ENCODE assay signal across 23 cellular contexts in genomic region chr14:60085693-60086092, GRCh38. TPM values are rescaled to one million over a fixed set of nuclear protein-coding genes. Genes with fewer than 3 reads are reported as not detected.
DNase-seq lines count a peak whose midpoint lies in the region; ATAC-seq and FAIRE-seq lines count a peak whose summit lies in the region.
"Had no signal": no experiment of that assay in that cellular context is flagged by ENCODE, and none has a peak within 500 bp of the region (broad histone marks: within the 10 kb centered on the region; RNA-seq: fewer than 3 reads in every experiment).

No MANE protein-coding gene starts in this region.

- H3K9ac ChIP-seq in mesenchymal stem cell (ENCODE audit: low read length), result peak overlapping the region; percentile 72
- H3K9ac ChIP-seq: BLaER1 treated with 17β-estradiol and CSF1 and Interleukin-3, amounts not matched to agents 10 nM and 100 nM; GM23248 had no signal

- FAIRE-seq in A204.1 (lab: Jason Lieb, UNC) (peak; percentile 55), endometrium (lab: Jason Lieb, UNC) (peak; percentile 55)
- FAIRE-seq: A549, D721Med, GM12891, GM18507, H1 had no signal

- H3K36me3 ChIP-seq in mesenchymal stem cell (ENCODE audit: control insufficient read depth in 1 of 2, insufficient read depth in 2 of 2, low read depth in 1 of 2, low read length in 2 of 2), result no peaks in the 10 kb centered on the region
- H3K36me3 ChIP-seq: BE2C; BLaER1 treated with 17β-estradiol and CSF1 and Interleukin-3, amounts not matched to agents 10 nM and 100 nM had no signal

- H3K4me1 ChIP-seq in mesenchymal stem cell (ENCODE audit: control insufficient read depth, insufficient read depth, low read depth, low read length), result no peaks in the 10 kb centered on the region

- H2BK12ac ChIP-seq in mesenchymal stem cell (ENCODE audit: low read length in 2 of 2), result no peak overlapping the region

- H2BK120ac ChIP-seq in mesenchymal stem cell (ENCODE audit: low read depth, low read length), result no peak overlapping the region

- no peak overlapping the region for H3K4ac ChIP-seq in mesenchymal stem cell (ENCODE audit: low read depth in 1 of 2, low read length in 2 of 2)

- no peak overlapping the region for H3K4me2 ChIP-seq in mesenchymal stem cell (ENCODE audit: low read length, poor library complexity, severe bottlenecking)
- H3K4me2 ChIP-seq: A549; BLaER1 treated with 17β-estradiol and CSF1 and Interleukin-3, amounts not matched to agents 10 nM and 100 nM had no signal

- no peak overlapping the region for H3K14ac ChIP-seq in mesenchymal stem cell (ENCODE audit: low read length in 2 of 2)

- no peaks in the 10 kb centered on the region for H3K9me3 ChIP-seq in mesenchymal stem cell (ENCODE audit: control insufficient read depth, low read length)
- H3K9me3 ChIP-seq: A549; BE2C; BLaER1 treated with 17β-estradiol and CSF1 and Interleukin-3, amounts not matched to agents 10 nM and 100 nM had no signal

- H4K8ac ChIP-seq in mesenchymal stem cell (ENCODE audit: low read length), result no peak overlapping the region

- H3K27ac ChIP-seq in mesenchymal stem cell (ENCODE audit: low read length, poor library complexity, severe bottlenecking), result no peak overlapping the region
- H3K27ac ChIP-seq: 22Rv1; A549; BLaER1 treated with 17β-estradiol and CSF1 and Interleukin-3, amounts not matched to agents 10 nM and 100 nM; GM23248 had no signal

- WGBS in mesenchymal stem cell, result no CpG with 5 or more reads among the region's 3 CpGs

- H3K23ac ChIP-seq in mesenchymal stem cell (ENCODE audit: low read length in 2 of 2), result no peak overlapping the region

- ATAC-seq in GM21447 (IDR thresholded peaks at IDR 0.05; ENCODE audit: unreplicated experiment), result no peak
- ATAC-seq: A549 had no signal

- H3K18ac ChIP-seq in mesenchymal stem cell (ENCODE audit: low read depth in 1 of 2, low read length in 2 of 2), result no peak overlapping the region

- H4K91ac ChIP-seq in mesenchymal stem cell (ENCODE audit: low read length), result no peak overlapping the region

- H2AK5ac ChIP-seq in mesenchymal stem cell (ENCODE audit: low read length, severe bottlenecking), result no peak overlapping the region

- H3K4me3 ChIP-seq in mesenchymal stem cell (ENCODE audit: insufficient read depth in 1 of 2, low read depth in 1 of 2, low read length in 2 of 2), result no peak overlapping the region
- H3K4me3 ChIP-seq: A549; BLaER1 treated with 17β-estradiol and CSF1 and Interleukin-3, amounts not matched to agents 10 nM and 100 nM; GM23248 had no signal

- no peak overlapping the region for H2BK5ac ChIP-seq in mesenchymal stem cell (ENCODE audit: low read depth, low read length, poor library complexity, severe bottlenecking)

- DNase-seq in mesenchymal stem cell (no peak), GM19238 (ENCODE audit: insufficient read length, low spot score) (no peak)
- DNase-seq in activated CD4-positive, alpha-beta T cell treated with anti-CD3 and anti-CD28 coated beads, Interleukin-2, amount 50 U/mL, for 1 hour, result no peak
- DNase-seq: ACHN; BE2C; CD4-positive, alpha-beta T cell; CD8-positive, alpha-beta memory T cell; DMS 273 treated with DMSO at 0.1 percent for 48 hours; DMS79; EL; GF-D8; H7 had no signal

- H3K79me1 ChIP-seq in mesenchymal stem cell (replicated peaks; ENCODE audit: low read length, poor library complexity, severe bottlenecking), result peaks cover 2% of the 10 kb centered on the region

- no peak overlapping the region for H2AFZ ChIP-seq in mesenchymal stem cell (ENCODE audit: low read depth, low read length)
- H2AFZ ChIP-seq: GM23248 had no signal

- H2BK15ac ChIP-seq in mesenchymal stem cell (ENCODE audit: low read depth, poor library complexity, severe bottlenecking), result no peak overlapping the region

- no peaks in the 10 kb centered on the region for H3K27me3 ChIP-seq in mesenchymal stem cell (ENCODE audit: control insufficient read depth in 1 of 2, insufficient read depth in 1 of 2, low read length in 2 of 2)
- H3K27me3 ChIP-seq: BE2C; BLaER1 treated with 17β-estradiol and CSF1 and Interleukin-3, amounts not matched to agents 10 nM and 100 nM had no signal

RNA-seq across cellular contexts. Expression of gene PCNX4, which starts 6.0 kb away (rescaled TPM):
- 95.7 TPM for polyA plus RNA-seq in mesenchymal stem cell (2013, experiment 1 of 2)
- polyA plus RNA-seq in mesenchymal stem cell (2013, experiment 2 of 2), result 101 TPM
